In the genomic region with DNA sequence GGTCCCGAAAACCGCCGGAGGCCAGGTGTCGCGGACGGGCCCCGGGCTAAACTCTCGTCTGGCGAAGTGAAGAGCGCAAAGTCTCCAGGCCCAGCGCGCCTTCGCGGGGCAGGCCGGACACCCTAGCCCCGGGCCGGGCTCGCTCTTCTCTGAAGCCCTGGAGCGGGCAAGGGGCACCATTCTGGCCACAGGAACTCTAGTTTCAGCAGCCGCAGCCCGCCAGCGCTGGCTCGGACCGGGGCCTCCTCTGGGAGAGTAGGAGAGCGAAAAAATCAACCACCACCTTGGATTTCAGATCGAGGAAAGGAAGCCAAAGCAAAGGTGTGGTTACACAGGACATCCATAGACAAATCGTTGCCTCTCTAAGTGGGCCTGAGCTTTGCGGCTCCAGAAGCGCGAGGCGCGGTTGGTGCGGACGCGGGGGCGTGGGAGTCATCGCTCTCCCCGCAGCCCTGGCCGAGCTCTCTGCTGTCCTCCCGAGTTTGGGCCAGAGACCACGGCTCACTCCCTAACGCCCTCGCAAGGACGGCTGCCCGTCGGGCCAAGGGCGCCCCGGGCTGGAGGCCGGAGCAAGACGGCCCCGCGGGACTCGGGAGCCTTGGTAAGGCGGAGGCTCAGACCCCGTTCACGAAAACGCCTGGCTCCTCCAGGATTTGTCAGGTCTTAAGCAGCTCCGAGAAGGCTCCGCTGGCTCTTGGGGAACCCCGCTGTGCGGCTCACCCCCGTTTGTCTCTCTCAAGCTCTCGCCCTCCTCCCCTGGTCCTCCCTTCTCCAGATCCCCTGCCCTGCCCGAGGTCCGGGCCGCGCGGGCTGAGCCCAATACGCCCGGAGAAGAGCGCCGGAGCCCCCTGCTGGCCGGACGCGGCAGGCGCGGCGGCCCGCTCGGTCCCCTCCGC, we compare ENCODE assay signal across 8 cellular contexts.
DNase-seq lines count a peak whose midpoint lies in the region; ATAC-seq, FAIRE-seq and TF ChIP-seq lines count a peak whose summit lies in the region.

No MANE protein-coding gene starts in this region.

- H3K4me3 ChIP-seq in ACC112 (ENCODE audit: low read depth, low read length) (peak overlapping the region; percentile 80), mononuclear cell (ENCODE audit: low read length) (peak overlapping the region; percentile 22)

- ATAC-seq in HG02938 (IDR thresholded peaks at IDR 0.05; ENCODE audit: unreplicated experiment) = peak; percentile 92

- no peak for FAIRE-seq in GM18507 (lab: Jason Lieb, UNC)

- H3K4me1 ChIP-seq in ACC112 (ENCODE audit: control insufficient read depth, insufficient read depth, low read length, unreplicated experiment) (peaks cover 15% of the 10 kb centered on the region), mononuclear cell (ENCODE audit: insufficient read depth, low read length) (peaks cover 25% of the 10 kb centered on the region)

- H3K79me2 ChIP-seq in ACC112 (ENCODE audit: control insufficient read depth, insufficient read depth, low read length, unreplicated experiment) = no peaks in the 10 kb centered on the region

- DNase-seq in GM18507 (ENCODE audit: extremely low spot score, insufficient read length, low read depth) = peak; percentile 17
- peak; percentile 42 for DNase-seq in NCI-H2196 (lab: John Stamatoyannopoulos, UW; ENCODE audit: unreplicated experiment)
- DNase-seq in activated CD8-positive, alpha-beta memory T cell treated with anti-CD3 and anti-CD28 coated beads, Interleukin-2, amount 50 U/mL, for 48 hours = peak; percentile 85
- DNase-seq in erythroblast (lab: John Stamatoyannopoulos, UW) = peak; percentile 38 to 60
- peak; percentile 4 to 72 (median 25) for DNase-seq in stimulated activated naive CD4-positive, alpha-beta T cell (lab: John Stamatoyannopoulos, UW)

- no peak for TF ChIP-seq POLR2A in erythroblast (IDR thresholded peaks at IDR 0.05; ENCODE audit: low read length)

- H3K27ac ChIP-seq in ACC112 (ENCODE audit: low read depth, low read length) = peak overlapping the region; percentile 61

- H3K36me3 ChIP-seq in ACC112 (ENCODE audit: insufficient read depth, low read length) = no peaks in the 10 kb centered on the region

- H2AFZ ChIP-seq in ACC112 (ENCODE audit: low read length, unreplicated experiment) = peak overlapping the region; percentile 96

- peaks cover 13% of the 10 kb centered on the region for H3K27me3 ChIP-seq in ACC112 (ENCODE audit: insufficient read depth, low read length)
- peaks cover 71% of the 10 kb centered on the region for H3K27me3 ChIP-seq in mononuclear cell (ENCODE audit: insufficient read depth, low read length)

- H3K9me3 ChIP-seq in mononuclear cell (ENCODE audit: low read depth, low read length) = no peaks in the 10 kb centered on the region

Comparison
In these comparisons a context has a peak if more than half of its experiments do, and no peak if none do; other contexts are left out.
1. Peak in every context shown above with its lines: DNase-seq, ATAC-seq, H3K4me3 ChIP-seq and H3K27ac ChIP-seq.
2. DNase-seq: peak in every context shown above with its lines; median percentile 85 in activated CD8-positive, alpha-beta memory T cell treated with anti-CD3 and anti-CD28 coated beads, Interleukin-2, amount 50 U/mL, for 48 hours; 49 in erythroblast; 42 in NCI-H2196; 25 in stimulated activated naive CD4-positive, alpha-beta T cell; 17 in GM18507.